20 cellular contexts compared by ENCODE assay signal in the genomic region with DNA sequence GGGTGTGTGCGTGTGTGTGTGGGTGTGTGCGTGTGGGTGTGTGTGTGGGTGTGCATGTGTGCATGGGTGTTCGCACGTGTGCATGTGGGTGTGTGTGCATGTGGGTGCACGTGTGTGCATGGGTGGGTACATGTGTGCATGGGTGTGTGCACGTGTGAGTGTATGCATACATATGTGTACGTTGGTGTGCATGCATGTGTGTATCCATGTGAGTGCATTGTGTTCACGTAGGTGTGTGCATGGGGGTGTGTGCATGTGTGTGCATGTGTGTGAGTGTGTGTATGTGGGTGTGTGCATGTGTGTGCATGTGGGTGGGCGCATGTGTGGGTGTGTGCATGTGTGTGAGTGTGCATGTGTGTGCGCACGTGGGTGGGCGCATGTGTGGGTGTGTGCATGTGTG. TPM values are rescaled to one million over a fixed set of nuclear protein-coding genes. Genes with fewer than 3 reads are reported as not detected.
DNase-seq lines count a peak whose midpoint lies in the region; ATAC-seq, FAIRE-seq and TF ChIP-seq lines count a peak whose summit lies in the region.
"Had no signal": no experiment of that assay in that cellular context is flagged by ENCODE, and none has a peak within 500 bp of the region (broad histone marks: within the 10 kb centered on the region; RNA-seq: fewer than 3 reads in every experiment).

No MANE protein-coding gene starts in this region.

- TF ChIP-seq CTCF in HEK293 (tag by site-specific recombination; IDR thresholded peaks at IDR 0.05) (no peak), endothelial cell of umbilical vein (IDR thresholded peaks at IDR 0.05; ENCODE audit: extremely low read depth in 1 of 2, insufficient read depth in 1 of 2, low read depth in 1 of 2, low read length in 2 of 2) (no peak), neural progenitor cell (IDR thresholded peaks at IDR 0.05) (no peak)

- H3K4me3 Mint-ChIP-seq in activated T-helper 1 cell treated with anti-CD3 and anti-CD28 coated beads, Interleukin-12 subunit alpha, Interleukin-12 subunit beta, Interleukin-2, Interleukin-4 antibody, amounts not matched to agents 30 ng/mL and 10 ng/mL and 1 ng/mL, durations not matched to agents 14 hours and 24 hours and 36 hours: no peak overlapping the region
- H3K4me3 Mint-ChIP-seq in neural progenitor cell: no peak overlapping the region
- H3K4me3 Mint-ChIP-seq: B cell; CD4-positive, CD25-positive, alpha-beta regulatory T cell had no signal

- H3K27ac Mint-ChIP-seq in activated T-helper 1 cell treated with anti-CD3 and anti-CD28 coated beads, Interleukin-12 subunit alpha, Interleukin-12 subunit beta, Interleukin-2, Interleukin-4 antibody, amounts not matched to agents 30 ng/mL and 10 ng/mL and 1 ng/mL, durations not matched to agents 14 hours and 24 hours and 36 hours: peak overlapping the region; percentile 40
- peak overlapping the region; percentile 22 for H3K27ac Mint-ChIP-seq in neural progenitor cell
- H3K27ac Mint-ChIP-seq: B cell; CD4-positive, CD25-positive, alpha-beta regulatory T cell had no signal

- FAIRE-seq in endothelial cell of umbilical vein (lab: Jason Lieb, UNC): no peak
- FAIRE-seq: GM19239 had no signal

- ATAC-seq in GM21619 (IDR thresholded peaks at IDR 0.05; ENCODE audit: unreplicated experiment) (no peak), GM21786 (IDR thresholded peaks at IDR 0.05; ENCODE audit: unreplicated experiment) (no peak)
- ATAC-seq: HCT116 had no signal

- CTCF ChIA-PET in HEK293 (lab: Yijun Ruan, JAX): interaction anchor here (0.7 kb wide), 1 partner anchor 168 kb away, joined by 3 read pairs; no protein-coding TSS in a partner anchor
- CTCF ChIA-PET in endothelial cell of umbilical vein (lab: Charles Lee): no interaction called here

- no peaks in the 10 kb centered on the region for H4K20me1 ChIP-seq in endothelial cell of umbilical vein (replicated peaks; ENCODE audit: control insufficient read depth, extremely low read depth, insufficient read depth, low read length)
- H4K20me1 ChIP-seq in neural progenitor cell (ENCODE audit: low read depth): no peaks in the 10 kb centered on the region
- H4K20me1 ChIP-seq in GM23248 (ENCODE audit: insufficient read depth): no peaks in the 10 kb centered on the region

- in situ Hi-C loops in GM23248 (cut with MboI): no loop called here

- H3K79me2 ChIP-seq in endothelial cell of umbilical vein (ENCODE audit: control insufficient read depth, insufficient read depth, low read length) (no peaks in the 10 kb centered on the region), neural progenitor cell (ENCODE audit: low read depth) (no peaks in the 10 kb centered on the region), GM23248 (ENCODE audit: insufficient read depth) (no peaks in the 10 kb centered on the region)

- TF ChIP-seq POLR2A in endothelial cell of umbilical vein (IDR thresholded peaks at IDR 0.05; ENCODE audit: low read depth, low read length): no peak

- no peaks in the 10 kb centered on the region for H3F3A ChIP-seq in neural progenitor cell (ENCODE audit: low read depth)
- no peaks in the 10 kb centered on the region for H3F3A ChIP-seq in GM23248 (ENCODE audit: insufficient read depth)

- no peaks in the 10 kb centered on the region for H3K9me1 ChIP-seq in endothelial cell of umbilical vein (replicated peaks; ENCODE audit: control insufficient read depth, extremely low read depth, insufficient read depth, low read length)

- H3K27me3 Mint-ChIP-seq in activated T-helper 1 cell treated with anti-CD3 and anti-CD28 coated beads, Interleukin-12 subunit alpha, Interleukin-12 subunit beta, Interleukin-2, Interleukin-4 antibody, amounts not matched to agents 30 ng/mL and 10 ng/mL and 1 ng/mL, durations not matched to agents 14 hours and 24 hours and 36 hours (ENCODE audit: insufficient read depth): peaks cover 34% of the 10 kb centered on the region
- H3K27me3 Mint-ChIP-seq in neural progenitor cell (ENCODE audit: insufficient read depth, low read depth): peaks cover 9% of the 10 kb centered on the region

- no TSS peak for BruUV-seq in endothelial cell of umbilical vein (replicated peaks; lab: Mats Ljungman, UMichigan)

- H3K9me3 Mint-ChIP-seq in activated T-helper 1 cell treated with anti-CD3 and anti-CD28 coated beads, Interleukin-12 subunit alpha, Interleukin-12 subunit beta, Interleukin-2, Interleukin-4 antibody, amounts not matched to agents 30 ng/mL and 10 ng/mL and 1 ng/mL, durations not matched to agents 14 hours and 24 hours and 36 hours: no peaks in the 10 kb centered on the region
- peaks cover 2% of the 10 kb centered on the region for H3K9me3 Mint-ChIP-seq in neural progenitor cell

- H3K36me3 Mint-ChIP-seq in activated T-helper 1 cell treated with anti-CD3 and anti-CD28 coated beads, Interleukin-12 subunit alpha, Interleukin-12 subunit beta, Interleukin-2, Interleukin-4 antibody, amounts not matched to agents 30 ng/mL and 10 ng/mL and 1 ng/mL, durations not matched to agents 14 hours and 24 hours and 36 hours (ENCODE audit: low read depth): no peaks in the 10 kb centered on the region
- no peaks in the 10 kb centered on the region for H3K36me3 Mint-ChIP-seq in neural progenitor cell
- H3K36me3 Mint-ChIP-seq: CD4-positive, CD25-positive, alpha-beta regulatory T cell had no signal

- DNase-seq in activated T-helper 1 cell treated with anti-CD3 and anti-CD28 coated beads, Interleukin-12 subunit alpha, Interleukin-12 subunit beta, Interleukin-2, Interleukin-4 antibody, amounts not matched to agents 30 ng/mL and 10 ng/mL and 1 ng/mL, durations not matched to agents 14 hours and 24 hours and 36 hours (ENCODE audit: low spot score): no peak
- DNase-seq in endothelial cell of umbilical vein (ENCODE audit: low read depth, low spot score) (no peak), neural progenitor cell (ENCODE audit: low spot score) (no peak), NCI-H2227 treated with DMSO at 0.1 percent for 48 hours (lab: John Stamatoyannopoulos, UW) (no peak), GM23248 (no peak)
- DNase-seq: Caco-2; CD4-positive, CD25-positive, alpha-beta regulatory T cell; EL; NCI-H1092; NCI-H146; NCI-H524 treated with DMSO at 0.1 percent for 48 hours had no signal

- H3K4me2 ChIP-seq in endothelial cell of umbilical vein (ENCODE audit: insufficient read depth, low read length) (no peak overlapping the region), neural progenitor cell (no peak overlapping the region), GM23248 (ENCODE audit: unreplicated experiment) (no peak overlapping the region)
- H3K4me2 ChIP-seq: KMS-11 had no signal

- no peak overlapping the region for H3K9ac ChIP-seq in endothelial cell of umbilical vein (replicated peaks; ENCODE audit: extremely low read depth, insufficient read depth, low read length)
- no peak overlapping the region for H3K9ac ChIP-seq in neural progenitor cell
- H3K9ac ChIP-seq in GM23248: no peak overlapping the region
- H3K9ac ChIP-seq: KMS-11 had no signal

- intact Hi-C loops in activated T-helper 1 cell treated with anti-CD3 and anti-CD28 coated beads, Interleukin-12 subunit alpha, Interleukin-12 subunit beta, Interleukin-2, Interleukin-4 antibody, amounts not matched to agents 30 ng/mL and 10 ng/mL and 1 ng/mL, durations not matched to agents 14 hours and 24 hours and 36 hours (cut with micrococcal nuclease): no loop called here
- intact Hi-C loops in endothelial cell of umbilical vein (cut with micrococcal nuclease): no loop called here

- no peaks in the 10 kb centered on the region for H3K9me2 ChIP-seq in GM23248 (ENCODE audit: insufficient read depth)

- POLR2A ChIA-PET in HEK293 (lab: Yijun Ruan, JAX) (no interaction called here), endothelial cell of umbilical vein (lab: Charles Lee) (no interaction called here)

- H2AFZ ChIP-seq in endothelial cell of umbilical vein (ENCODE audit: low read depth, low read length) (no peak overlapping the region), neural progenitor cell (replicated peaks) (no peak overlapping the region), GM23248 (no peak overlapping the region)

- dilution Hi-C loops in endothelial cell of umbilical vein (cut with MboI; ENCODE audit: extremely low pct_ligation_motif_present, low sequenced_read_pairs): no loop called here

- peaks cover 29% of the 10 kb centered on the region for H3K4me1 Mint-ChIP-seq in activated T-helper 1 cell treated with anti-CD3 and anti-CD28 coated beads, Interleukin-12 subunit alpha, Interleukin-12 subunit beta, Interleukin-2, Interleukin-4 antibody, amounts not matched to agents 30 ng/mL and 10 ng/mL and 1 ng/mL, durations not matched to agents 14 hours and 24 hours and 36 hours (ENCODE audit: low read depth)
- H3K4me1 Mint-ChIP-seq in neural progenitor cell: peaks cover 2% of the 10 kb centered on the region

- H3K9me3 ChIP-seq in HEK293 (ENCODE audit: control insufficient read depth, insufficient read depth, low read depth, low read length) (no peaks in the 10 kb centered on the region), endothelial cell of umbilical vein (replicated peaks; ENCODE audit: control insufficient read depth, insufficient read depth, low read length) (no peaks in the 10 kb centered on the region), neural progenitor cell (ENCODE audit: low read depth) (no peaks in the 10 kb centered on the region), GM23248 (ENCODE audit: low read depth) (no peaks in the 10 kb centered on the region)
- H3K9me3 ChIP-seq: Caco-2, SJSA1 had no signal

- H3K36me3 ChIP-seq in HEK293 (ENCODE audit: control insufficient read depth in 2 of 2, insufficient read depth in 1 of 2, low read length in 2 of 2) (no peaks in the 10 kb centered on the region), endothelial cell of umbilical vein (ENCODE audit: control insufficient read depth in 2 of 2, extremely low read depth in 1 of 2, insufficient read depth in 2 of 2, low read length in 2 of 2) (no peaks in the 10 kb centered on the region), neural progenitor cell (no peaks in the 10 kb centered on the region), GM23248 (ENCODE audit: low read depth) (no peaks in the 10 kb centered on the region)
- H3K36me3 ChIP-seq: SJSA1 had no signal

- WGBS in GM23248 (ENCODE audit: low coverage in 1 of 2, low lambda C conversion rate in 2 of 2, missing lambda C conversion rate in 2 of 2), 2 experiments: 66 to 68% methylated on average over 12 of the region's 12 CpGs

- H3K27me3 ChIP-seq in endothelial cell of umbilical vein (ENCODE audit: control insufficient read depth in 2 of 2, insufficient read depth in 2 of 2, low read length in 2 of 2) (peaks cover 3 to 6% of the 10 kb centered on the region in 2 experiments), neural progenitor cell (no peaks in the 10 kb centered on the region), GM23248 (replicated peaks; ENCODE audit: insufficient read depth) (peaks cover 72% of the 10 kb centered on the region)

- no peaks in the 10 kb centered on the region for H3K4me1 ChIP-seq in HEK293 (ENCODE audit: control insufficient read depth, insufficient read depth, low read length)
- H3K4me1 ChIP-seq in endothelial cell of umbilical vein (ENCODE audit: control insufficient read depth, extremely low read depth, insufficient read depth, low read length): no peaks in the 10 kb centered on the region
- no peaks in the 10 kb centered on the region for H3K4me1 ChIP-seq in neural progenitor cell
- H3K4me1 ChIP-seq in GM23248 (ENCODE audit: insufficient read depth): no peaks in the 10 kb centered on the region
- H3K4me1 ChIP-seq: Caco-2, SJSA1 had no signal

- H3K4me3 ChIP-seq in HEK293 (ENCODE audit: low read depth, low read length) (no peak overlapping the region), endothelial cell of umbilical vein (replicated peaks in 1 of 3; ENCODE audit: insufficient read depth in 1 of 3, low read depth in 1 of 3, low read length in 3 of 3) (no peak overlapping the region), neural progenitor cell (no peak overlapping the region), GM23248 (no peak overlapping the region)
- H3K4me3 ChIP-seq: SJSA1 had no signal

- H3K27ac ChIP-seq in HEK293 (ENCODE audit: extremely low read depth, low read depth, low read length) (no peak overlapping the region), endothelial cell of umbilical vein (ENCODE audit: insufficient read depth, low read depth, low read length) (no peak overlapping the region), neural progenitor cell (no peak overlapping the region), GM23248 (no peak overlapping the region)
- H3K27ac ChIP-seq: KMS-11, SJSA1 had no signal

RNA-seq across cellular contexts. Expression of a gene that starts 19.9 kb away (rescaled TPM):
- total RNA-seq in activated T-helper 1 cell treated with anti-CD3 and anti-CD28 coated beads, Interleukin-12 subunit alpha, Interleukin-12 subunit beta, Interleukin-2, Interleukin-4 antibody, amounts not matched to agents 30 ng/mL and 10 ng/mL and 1 ng/mL, durations not matched to agents 14 hours and 24 hours and 36 hours: not detected in 2 replicates
- total RNA-seq in endothelial cell of umbilical vein (not detected in 2 replicates), neural progenitor cell (ENCODE audit: low replicate concordance) (not detected in 2 replicates)
- polyA plus RNA-seq in endothelial cell of umbilical vein (not detected in 2 replicates), GM23248 (2016; fragmentation: Nextera tagmentation; extraction: Ambion mirVana) (not detected in 2 replicates)
- polyA plus RNA-seq in endothelial cell of umbilical vein (2011; cell fraction: cytosol; rRNA removed): not detected in 2 replicates
- not detected in 2 replicates for polyA plus RNA-seq in endothelial cell of umbilical vein (2011; cell fraction: nucleus; rRNA removed)
- polyA plus RNA-seq in endothelial cell of umbilical vein (2012): not detected in 2 replicates
- not detected in 2 replicates for polyA minus RNA-seq in endothelial cell of umbilical vein
- not detected for polyA minus RNA-seq in endothelial cell of umbilical vein (2011; cell fraction: cytosol; rRNA and poly(A)+ RNA removed)
- not detected in 2 replicates for polyA minus RNA-seq in endothelial cell of umbilical vein (2011; cell fraction: nucleus; rRNA and poly(A)+ RNA removed)
- total RNA-seq in GM23248 (2014; rRNA removed; shearing (Covaris generic)): not detected in 2 replicates
- total RNA-seq: B cell; Caco-2; CD4-positive, CD25-positive, alpha-beta regulatory T cell; MCF 10A; SJSA1 had no signal

RNA-seq across cellular contexts. Expression of a gene that starts 44.6 kb away (rescaled TPM):
- 17.9 and 19.5 TPM in 2 replicates for total RNA-seq in activated T-helper 1 cell treated with anti-CD3 and anti-CD28 coated beads, Interleukin-12 subunit alpha, Interleukin-12 subunit beta, Interleukin-2, Interleukin-4 antibody, amounts not matched to agents 30 ng/mL and 10 ng/mL and 1 ng/mL, durations not matched to agents 14 hours and 24 hours and 36 hours
- total RNA-seq in endothelial cell of umbilical vein (10.3 and 13.6 TPM in 2 replicates), neural progenitor cell (ENCODE audit: low replicate concordance) (not detected in 2 replicates)
- polyA plus RNA-seq in endothelial cell of umbilical vein (16.5 and 19.9 TPM in 2 replicates), GM23248 (2016; fragmentation: Nextera tagmentation; extraction: Ambion mirVana) (10.6 and 11.9 TPM in 2 replicates)
- 19.6 and 23.6 TPM in 2 replicates for polyA plus RNA-seq in endothelial cell of umbilical vein (2011; cell fraction: cytosol; rRNA removed)
- 10.5 and 13.5 TPM in 2 replicates for polyA plus RNA-seq in endothelial cell of umbilical vein (2011; cell fraction: nucleus; rRNA removed)
- polyA plus RNA-seq in endothelial cell of umbilical vein (2012): 5.6 and 15.0 TPM in 2 replicates
- polyA minus RNA-seq in endothelial cell of umbilical vein: 12.8 and 13.5 TPM in 2 replicates
- polyA minus RNA-seq in endothelial cell of umbilical vein (2011; cell fraction: cytosol; rRNA and poly(A)+ RNA removed): 11.3 TPM
- polyA minus RNA-seq in endothelial cell of umbilical vein (2011; cell fraction: nucleus; rRNA and poly(A)+ RNA removed): 2.2 and 4.3 TPM in 2 replicates
- 2.3 and 4.1 TPM in 2 replicates for total RNA-seq in GM23248 (2014; rRNA removed; shearing (Covaris generic))
